In genomic region chr1:242129103-242129502, GRCh38 we compare ENCODE assay signal across 9 cellular contexts.
DNase-seq lines count a peak whose midpoint lies in the region; ATAC-seq and TF ChIP-seq lines count a peak whose summit lies in the region.
"Had no signal": no experiment of that assay in that cellular context is flagged by ENCODE, and none has a peak within 500 bp of the region (broad histone marks: within the 10 kb centered on the region; RNA-seq: fewer than 3 reads in every experiment).

No MANE protein-coding gene starts in this region.

- POLR2A ChIA-PET in PC-9 (lab: Charles Lee; ENCODE audit: unreplicated experiment): no interaction called here

- H3K4me1 ChIP-seq in PC-9 (replicated peaks; ENCODE audit: insufficient read depth): no peaks in the 10 kb centered on the region
- no peaks in the 10 kb centered on the region for H3K4me1 ChIP-seq in left ventricle myocardium inferior
- no peaks in the 10 kb centered on the region for H3K4me1 ChIP-seq in osteoblast (ENCODE audit: insufficient read depth, low read length)

- peak; percentile 72 for ATAC-seq in GM19452 (IDR thresholded peaks at IDR 0.05; ENCODE audit: unreplicated experiment)

- intact Hi-C loops in PC-9 (cut with micrococcal nuclease; ENCODE audit: unreplicated experiment): loop anchor here (10.0 kb wide), 1 partner anchor 234 kb away; no protein-coding TSS in a partner anchor
- intact Hi-C loops in left ventricle myocardium inferior (cut with micrococcal nuclease): no loop called here

- DNase-seq in HS-27A (ENCODE audit: low read depth): peak; percentile 3
- DNase-seq in PC-9: no peak
- no peak for DNase-seq in cerebellum (ENCODE audit: low spot score)
- DNase-seq in left ventricle myocardium inferior: no peak
- no peak for DNase-seq in activated CD4-positive, CD25-positive, alpha-beta regulatory T cell treated with anti-CD3 and anti-CD28 coated beads, Interleukin-2, amount 50 U/mL, for 72 hours
- no peak for DNase-seq in osteoblast (ENCODE audit: insufficient read length, low spot score, missing footprints)

- H4K20me1 ChIP-seq in PC-9 (ENCODE audit: insufficient read depth) (no peaks in the 10 kb centered on the region), osteoblast (ENCODE audit: insufficient read depth, low read length) (no peaks in the 10 kb centered on the region)

- peaks cover 5% of the 10 kb centered on the region for H3K4me1 Mint-ChIP-seq in nephron

- no peaks in the 10 kb centered on the region for H3K79me2 ChIP-seq in PC-9 (ENCODE audit: low read depth)
- H3K79me2 ChIP-seq in osteoblast (ENCODE audit: insufficient read depth, low read length): no peaks in the 10 kb centered on the region

- peak; percentile 51; the same call in 1 of the 2 replicates for TF ChIP-seq CTCF in PC-9 (conservative IDR thresholded peaks at IDR 0.05)
- peak in 2 of 3 experiments; percentile 14 to 36 for TF ChIP-seq CTCF in nephron (IDR thresholded peaks at IDR 0.05; ENCODE audit: unreplicated experiment in 3 of 3)
- no peak for TF ChIP-seq CTCF in left ventricle myocardium inferior (IDR thresholded peaks at IDR 0.05; ENCODE audit: borderline replicate concordance)
- no peak for TF ChIP-seq CTCF in osteoblast (IDR thresholded peaks at IDR 0.05; ENCODE audit: extremely low read depth, low read depth, low read length)

- H3K27me3 ChIP-seq in PC-9 (ENCODE audit: insufficient read depth, low read depth): peaks cover 5% of the 10 kb centered on the region; the same call in 1 of the 2 replicates
- no peaks in the 10 kb centered on the region for H3K27me3 ChIP-seq in left ventricle myocardium inferior (ENCODE audit: low read depth)
- no peaks in the 10 kb centered on the region for H3K27me3 ChIP-seq in osteoblast (ENCODE audit: insufficient read depth, low read length)

- H3K27me3 Mint-ChIP-seq in nephron (ENCODE audit: low read depth): peaks cover 4% of the 10 kb centered on the region

- H3K36me3 ChIP-seq in PC-9 (ENCODE audit: low read depth) (no peaks in the 10 kb centered on the region), left ventricle myocardium inferior (no peaks in the 10 kb centered on the region), osteoblast (ENCODE audit: insufficient read depth, low read length) (no peaks in the 10 kb centered on the region)

- CTCF ChIA-PET in PC-9 (lab: Charles Lee): no interaction called here

- H3K4me3 Mint-ChIP-seq in nephron: no peak overlapping the region

- no peak overlapping the region for H3K27ac Mint-ChIP-seq in nephron

- no peak overlapping the region for H3K27ac ChIP-seq in PC-9
- no peak overlapping the region for H3K27ac ChIP-seq in left ventricle myocardium inferior (replicated peaks)
- no peak overlapping the region for H3K27ac ChIP-seq in osteoblast (ENCODE audit: low read depth, low read length)
- H3K27ac ChIP-seq: skin epidermis had no signal

- H3F3A ChIP-seq in PC-9 (ENCODE audit: insufficient read depth, low read depth): no peaks in the 10 kb centered on the region

- H3K36me3 Mint-ChIP-seq in nephron (ENCODE audit: low read depth): no peaks in the 10 kb centered on the region

- H2AFZ ChIP-seq in PC-9: no peak overlapping the region
- no peak overlapping the region for H2AFZ ChIP-seq in osteoblast (ENCODE audit: low read length)

- BruUV-seq in PC-9 (replicated peaks; lab: Mats Ljungman, UMichigan): no TSS peak

- H3K9me3 ChIP-seq in PC-9 (ENCODE audit: insufficient read depth, low read depth): no peaks in the 10 kb centered on the region
- H3K9me3 ChIP-seq in left ventricle myocardium inferior (replicated peaks): peaks cover 10% of the 10 kb centered on the region
- H3K9me3 ChIP-seq in osteoblast (ENCODE audit: low read depth, low read length): no peaks in the 10 kb centered on the region

- H3K4me3 ChIP-seq in PC-9 (no peak overlapping the region), left ventricle myocardium inferior (no peak overlapping the region), osteoblast (ENCODE audit: insufficient read depth, low read length) (no peak overlapping the region)
- H3K4me3 ChIP-seq: skin epidermis had no signal

- H3K9me3 Mint-ChIP-seq in nephron: peaks cover 4% of the 10 kb centered on the region

- no peaks in the 10 kb centered on the region for H3K9me2 ChIP-seq in PC-9 (ENCODE audit: insufficient read depth)

- H3K4me2 ChIP-seq in PC-9: no peak overlapping the region
- no peak overlapping the region for H3K4me2 ChIP-seq in osteoblast (ENCODE audit: insufficient read depth, low read length)

Comparison
In these comparisons a context has a peak if more than half of its experiments do, and no peak if none do; other contexts are left out.
1. CTCF ChIP-seq: peak in PC-9 (single experiment) and nephron (2 of 3); none in left ventricle myocardium inferior (single experiment) and osteoblast (single experiment).